ENCODE assay signal across 20 cellular contexts in the genomic region with DNA sequence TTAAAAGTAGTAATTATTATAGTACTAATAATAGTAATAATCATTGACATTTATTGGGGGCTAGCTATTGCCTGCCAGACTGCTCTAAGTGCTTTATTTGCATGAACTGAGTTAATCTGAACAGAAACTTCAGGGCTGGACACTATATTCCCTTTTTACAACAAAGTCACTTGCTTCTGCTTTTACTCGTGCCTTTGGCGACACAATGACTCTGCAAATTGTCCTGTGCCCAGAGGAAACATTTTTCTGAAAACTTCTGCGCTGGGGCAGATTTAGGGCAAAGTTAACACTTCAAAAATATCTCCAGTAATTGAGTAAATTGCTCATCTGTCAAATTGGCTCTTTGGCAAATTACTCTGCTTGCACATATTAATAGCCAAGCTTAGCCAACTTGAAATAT. TPM values are rescaled to one million over a fixed set of nuclear protein-coding genes. Genes with fewer than 3 reads are reported as not detected.
DNase-seq lines count a peak whose midpoint lies in the region; ATAC-seq and TF ChIP-seq lines count a peak whose summit lies in the region.
"Had no signal": no experiment of that assay in that cellular context is flagged by ENCODE, and none has a peak within 500 bp of the region (broad histone marks: within the 10 kb centered on the region; RNA-seq: fewer than 3 reads in every experiment).

No MANE protein-coding gene starts in this region.

- DNase-seq in GM23338 (ENCODE audit: low spot score) (no peak), NOMO-1 treated with dmso at 0.1 percent for 144 hours (lab: John Stamatoyannopoulos, UW; ENCODE audit: unreplicated experiment) (peak; percentile 77), mucosa of descending colon (no peak), suprapubic skin (ENCODE audit: low spot score in 2 of 2) (no peak)
- DNase-seq in stimulated activated naive B cell treated with anti-CD40 and anti-IgM and Interleukin-4, amounts not matched to agents 10 μg/mL and 1 μg/mL and 100 μg/mL, for 72 hours = no peak
- DNase-seq: activated CD4-positive, alpha-beta T cell treated with anti-CD3 and anti-CD28 coated beads, Interleukin-2, amount 10 ng/mL, durations not matched to agents 24 days and 14 days; activated T-cell treated with anti-CD3 and anti-CD28 coated beads for 4 hours; DMS79; effector CD4-positive, alpha-beta T cell; GM23248; NCI-H1092 treated with DMSO at 0.1 percent for 48 hours; NCI-H774; stimulated activated CD4-positive, alpha-beta T cell treated with anti-CD3 and anti-CD28 coated beads, Interleukin-12 subunit alpha, Interleukin-12 subunit beta, amount 100 ng/mL, for 4 hours had no signal

- no peaks in the 10 kb centered on the region for H3K79me2 ChIP-seq in GM23338 (replicated peaks; ENCODE audit: insufficient read depth)

- H3K27me3 Mint-ChIP-seq in GM23338 (ENCODE audit: insufficient read depth, low read depth, poor library complexity) = peaks cover 2% of the 10 kb centered on the region
- H3K27me3 Mint-ChIP-seq in dendritic cell treated with granulocyte-macrophage colony-stimulating factor and Interleukin-4, amounts not matched to agents 40 ng/mL and 50 ng/mL, for 4 days = no peaks in the 10 kb centered on the region
- H3K27me3 Mint-ChIP-seq in stimulated activated naive B cell treated with anti-CD40 and anti-IgM and Interleukin-4, amounts not matched to agents 10 μg/mL and 1 μg/mL and 100 μg/mL, for 72 hours = no peaks in the 10 kb centered on the region
- H3K27me3 Mint-ChIP-seq: activated CD4-positive, alpha-beta T cell treated with anti-CD3 and anti-CD28 coated beads, Interleukin-2, amount 10 ng/mL, durations not matched to agents 24 days and 14 days; activated naive CD8-positive, alpha-beta T cell had no signal

- intact Hi-C loops in dendritic cell treated with granulocyte-macrophage colony-stimulating factor and Interleukin-4, amounts not matched to agents 40 ng/mL and 50 ng/mL, for 4 days (cut with micrococcal nuclease) = no loop called here
- intact Hi-C loops in mucosa of descending colon (cut with DNase I, micrococcal nuclease) = loop anchor here (10.0 kb wide), 1 partner anchor 80 kb away; no protein-coding TSS in a partner anchor

- no peak for TF ChIP-seq POLR2A in suprapubic skin (IDR thresholded peaks at IDR 0.05)

- H3K4me3 Mint-ChIP-seq in GM23338 = no peak overlapping the region
- peak overlapping the region; percentile 71 for H3K4me3 Mint-ChIP-seq in dendritic cell treated with granulocyte-macrophage colony-stimulating factor and Interleukin-4, amounts not matched to agents 40 ng/mL and 50 ng/mL, for 4 days
- peak overlapping the region; percentile 30 to 56 for H3K4me3 Mint-ChIP-seq in stimulated activated naive B cell treated with anti-CD40 and anti-IgM and Interleukin-4, amounts not matched to agents 10 μg/mL and 1 μg/mL and 100 μg/mL, for 72 hours
- H3K4me3 Mint-ChIP-seq: activated CD4-positive, alpha-beta T cell treated with anti-CD3 and anti-CD28 coated beads, Interleukin-2, amount 10 ng/mL, durations not matched to agents 24 days and 14 days; activated naive CD8-positive, alpha-beta T cell; T-helper 2 cell treated with Interferon-gamma antibody and Interleukin-4, amounts not matched to agents 5 μg/mL and 100 μg/mL, for 36 hours had no signal

- no peak overlapping the region for H3K27ac ChIP-seq in GM23338 (ENCODE audit: low read depth)
- H3K27ac ChIP-seq in suprapubic skin = no peak overlapping the region
- H3K27ac ChIP-seq: GM23248 had no signal

- no peaks in the 10 kb centered on the region for H3F3A ChIP-seq in GM23338 (replicated peaks; ENCODE audit: low read depth)

- peaks cover 7% of the 10 kb centered on the region for H3K9me3 Mint-ChIP-seq in GM23338
- H3K9me3 Mint-ChIP-seq in dendritic cell treated with granulocyte-macrophage colony-stimulating factor and Interleukin-4, amounts not matched to agents 40 ng/mL and 50 ng/mL, for 4 days = no peaks in the 10 kb centered on the region
- peaks cover 0 to 3% of the 10 kb centered on the region in 2 donors for H3K9me3 Mint-ChIP-seq in stimulated activated naive B cell treated with anti-CD40 and anti-IgM and Interleukin-4, amounts not matched to agents 10 μg/mL and 1 μg/mL and 100 μg/mL, for 72 hours
- H3K9me3 Mint-ChIP-seq: activated CD4-positive, alpha-beta T cell treated with anti-CD3 and anti-CD28 coated beads, Interleukin-2, amount 10 ng/mL, durations not matched to agents 24 days and 14 days; T-helper 2 cell treated with Interferon-gamma antibody and Interleukin-4, amounts not matched to agents 5 μg/mL and 100 μg/mL, for 36 hours had no signal

- no peak overlapping the region for H3K27ac Mint-ChIP-seq in GM23338
- H3K27ac Mint-ChIP-seq in dendritic cell treated with granulocyte-macrophage colony-stimulating factor and Interleukin-4, amounts not matched to agents 40 ng/mL and 50 ng/mL, for 4 days = peak overlapping the region; percentile 98
- peak overlapping the region; percentile 72 for H3K27ac Mint-ChIP-seq in stimulated activated naive B cell treated with anti-CD40 and anti-IgM and Interleukin-4, amounts not matched to agents 10 μg/mL and 1 μg/mL and 100 μg/mL, for 72 hours
- H3K27ac Mint-ChIP-seq: activated CD4-positive, alpha-beta T cell treated with anti-CD3 and anti-CD28 coated beads, Interleukin-2, amount 10 ng/mL, durations not matched to agents 24 days and 14 days; activated naive CD8-positive, alpha-beta T cell; T-helper 2 cell treated with Interferon-gamma antibody and Interleukin-4, amounts not matched to agents 5 μg/mL and 100 μg/mL, for 36 hours had no signal

- H3K36me3 ChIP-seq in GM23338 (ENCODE audit: insufficient read depth) = no peaks in the 10 kb centered on the region
- H3K36me3 ChIP-seq in mucosa of descending colon (ENCODE audit: low read depth) = no peaks in the 10 kb centered on the region
- H3K36me3 ChIP-seq in suprapubic skin = no peaks in the 10 kb centered on the region

- no peaks in the 10 kb centered on the region; the same call in 1 of the 2 replicates for H3K9me2 ChIP-seq in GM23338 (ENCODE audit: insufficient read depth)

- H3K4me1 ChIP-seq in GM23338 (ENCODE audit: insufficient read depth) (no peaks in the 10 kb centered on the region), mucosa of descending colon (ENCODE audit: low read depth) (peaks cover 12% of the 10 kb centered on the region), suprapubic skin (peaks cover 41% of the 10 kb centered on the region)

- 42% methylated on average over 3 of the region's 3 CpGs for WGBS in suprapubic skin

- H3K4me3 ChIP-seq in GM23338 = no peak overlapping the region
- H3K4me3 ChIP-seq in mucosa of descending colon = no peak overlapping the region
- no peak overlapping the region for H3K4me3 ChIP-seq in suprapubic skin
- H3K4me3 ChIP-seq: GM23248 had no signal

- ATAC-seq in GM23338 (no peak), mucosa of descending colon (no peak), GM21528 (IDR thresholded peaks at IDR 0.05; ENCODE audit: low FRiP score, unreplicated experiment) (no peak)
- ATAC-seq in stimulated activated naive B cell treated with anti-CD40 and anti-IgM and Interleukin-4, amounts not matched to agents 10 μg/mL and 1 μg/mL and 100 μg/mL, for 72 hours (replicated peaks) = no peak
- ATAC-seq: Right ventricle myocardium inferior had no signal

- no peaks in the 10 kb centered on the region for H4K20me1 ChIP-seq in GM23338 (replicated peaks; ENCODE audit: insufficient read depth)

- peaks cover 6% of the 10 kb centered on the region; the same call in 2 of the 3 replicates for H3K4me1 Mint-ChIP-seq in GM23338
- H3K4me1 Mint-ChIP-seq in dendritic cell treated with granulocyte-macrophage colony-stimulating factor and Interleukin-4, amounts not matched to agents 40 ng/mL and 50 ng/mL, for 4 days (ENCODE audit: low read depth) = peaks cover 65% of the 10 kb centered on the region
- H3K4me1 Mint-ChIP-seq in stimulated activated naive B cell treated with anti-CD40 and anti-IgM and Interleukin-4, amounts not matched to agents 10 μg/mL and 1 μg/mL and 100 μg/mL, for 72 hours = peaks cover 53 to 70% of the 10 kb centered on the region in 2 donors

- H3K4me2 ChIP-seq in GM23338 = no peak overlapping the region

- H3K27me3 ChIP-seq in GM23338 (ENCODE audit: insufficient read depth) = no peaks in the 10 kb centered on the region
- no peaks in the 10 kb centered on the region for H3K27me3 ChIP-seq in suprapubic skin

- no peaks in the 10 kb centered on the region for H3K9me3 ChIP-seq in mucosa of descending colon
- H3K9me3 ChIP-seq in suprapubic skin = no peaks in the 10 kb centered on the region

- H2AFZ ChIP-seq in GM23338 = peak overlapping the region; percentile 69; the same call in 1 of the 2 replicates
- H2AFZ ChIP-seq: GM23248 had no signal

- TF ChIP-seq CTCF in GM23338 (conservative IDR thresholded peaks at IDR 0.05; ENCODE audit: low read depth in 2 of 2) (no peak), mucosa of descending colon (IDR thresholded peaks at IDR 0.05) (no peak), suprapubic skin (IDR thresholded peaks at IDR 0.05) (no peak)

- no peak for TF ChIP-seq EP300 in suprapubic skin (IDR thresholded peaks at IDR 0.05)

- peaks cover 6% of the 10 kb centered on the region; the same call in 2 of the 3 replicates for H3K36me3 Mint-ChIP-seq in GM23338 (ENCODE audit: low read depth)
- peaks cover 4% of the 10 kb centered on the region for H3K36me3 Mint-ChIP-seq in dendritic cell treated with granulocyte-macrophage colony-stimulating factor and Interleukin-4, amounts not matched to agents 40 ng/mL and 50 ng/mL, for 4 days (ENCODE audit: low read depth)
- peaks cover 6% of the 10 kb centered on the region in 2 donors for H3K36me3 Mint-ChIP-seq in stimulated activated naive B cell treated with anti-CD40 and anti-IgM and Interleukin-4, amounts not matched to agents 10 μg/mL and 1 μg/mL and 100 μg/mL, for 72 hours
- H3K36me3 Mint-ChIP-seq: activated naive CD8-positive, alpha-beta T cell had no signal

TF ChIP-seq in GM23338, 12 proteins besides CTCF, POLR2A, EP300 and RAD21 (continues in another document):
- no peak for TF ChIP-seq EZH2 (IDR thresholded peaks at IDR 0.05; ENCODE audit: low read depth, unreplicated experiment)

RNA-seq across cellular contexts. Expression of a gene that starts 36.5 kb away (rescaled TPM):
- not detected in 2 replicates for total RNA-seq in GM23338 (2014; rRNA removed; shearing (Covaris generic))
- not detected in 2 replicates for polyA plus RNA-seq in GM23338 (2016; fragmentation: Nextera tagmentation; extraction: Ambion mirVana)
- total RNA-seq in mucosa of descending colon (under 1 TPM in 1 of 3 donors, not detected in 2; 0.43 TPM), suprapubic skin (not detected)
- total RNA-seq: activated CD4-positive, alpha-beta T cell treated with anti-CD3 and anti-CD28 coated beads, Interleukin-2, amount 10 ng/mL, durations not matched to agents 24 days and 14 days; GM23248; subcutaneous adipose tissue had no signal
- polyA plus RNA-seq: BJ, GM23248 had no signal
